In the genomic region with DNA sequence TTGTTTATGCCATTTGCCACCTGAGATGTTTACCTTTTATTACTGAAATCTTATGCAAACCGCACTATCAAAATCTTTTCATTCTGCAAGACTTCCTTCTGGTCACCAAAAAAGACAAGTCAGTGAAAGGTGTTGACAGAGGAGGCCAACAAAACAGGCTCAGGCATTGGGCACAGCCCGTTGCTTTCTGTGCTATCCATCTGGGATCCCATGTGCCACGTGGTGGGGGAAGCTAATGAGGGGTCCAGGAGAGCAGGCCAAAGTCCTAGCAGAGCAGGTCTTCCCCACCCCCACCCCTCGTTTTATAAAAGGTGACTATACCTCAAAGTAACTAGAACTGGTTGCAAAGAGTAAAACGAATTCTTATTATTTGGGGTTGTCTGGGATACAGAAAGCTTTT, we compare ENCODE assay signal across 12 cellular contexts. TPM values are rescaled to one million over a fixed set of nuclear protein-coding genes. Genes with fewer than 3 reads are reported as not detected.
DNase-seq lines count a peak whose midpoint lies in the region; ATAC-seq and TF ChIP-seq lines count a peak whose summit lies in the region.
"Had no signal": no experiment of that assay in that cellular context is flagged by ENCODE, and none has a peak within 500 bp of the region (broad histone marks: within the 10 kb centered on the region; RNA-seq: fewer than 3 reads in every experiment).

No MANE protein-coding gene starts in this region.

- in situ Hi-C loops in Panc1 (cut with HindIII; ENCODE audit: low pct_unique_long_range_greater_than_20kb, low sequenced_read_pairs), result no loop called here

- no peak for ATAC-seq in Panc1
- no peak for ATAC-seq in GM19023 (IDR thresholded peaks at IDR 0.05; ENCODE audit: unreplicated experiment)

- DNase-seq in DMS 273 (lab: John Stamatoyannopoulos, UW; ENCODE audit: unreplicated experiment), result peak; percentile 58
- DNase-seq in DMS 273 treated with DMSO at 0.1 percent for 48 hours (lab: John Stamatoyannopoulos, UW), result no peak
- DNase-seq in Panc1 (ENCODE audit: low read depth, low spot score), result no peak
- DNase-seq in epithelial cell of esophagus (ENCODE audit: low read depth), result no peak
- no peak for DNase-seq in sigmoid colon
- no peak for DNase-seq in AG08396 (ENCODE audit: low spot score)
- no peak for DNase-seq in NCI-H82 treated with DMSO at 0.1 percent for 48 hours (lab: John Stamatoyannopoulos, UW; ENCODE audit: unreplicated experiment)
- DNase-seq: 8988T; esophagus squamous epithelium; NCI-H1092; stimulated activated CD4-positive, alpha-beta T cell treated with anti-CD3 and anti-CD28 coated beads, Interleukin-2, amount 100 ng/mL, for 48 hours had no signal

- no peak for TF ChIP-seq EP300 in sigmoid colon (IDR thresholded peaks at IDR 0.05)

- H3K27ac ChIP-seq in Panc1 (ENCODE audit: low read length) (no peak overlapping the region; the same call in 1 of the 2 replicates), sigmoid colon (peak overlapping the region in 3 of 4 donors; percentile 57 to 78 (median 67))

- no peak for TF ChIP-seq POLR2A in sigmoid colon (IDR thresholded peaks at IDR 0.05)

- 60 to 69% methylated on average over 5 of the region's 5 CpGs for WGBS in sigmoid colon, 2 donors

- BruUV-seq in Panc1 (replicated peaks; lab: Mats Ljungman, UMichigan), result no TSS peak

- H3K4me1 ChIP-seq in Panc1 (ENCODE audit: control insufficient read depth, insufficient read depth, low read length) (peaks cover 2% of the 10 kb centered on the region; the same call in 1 of the 2 replicates), sigmoid colon (peaks cover 0 to 18% (median 13%) of the 10 kb centered on the region in 4 donors)

- CTCF ChIA-PET in Panc1 (lab: Charles Lee), result no interaction called here

- H3K27me3 ChIP-seq in Panc1 (ENCODE audit: control insufficient read depth, insufficient read depth, low read length) (no peaks in the 10 kb centered on the region), sigmoid colon (no peaks in the 10 kb centered on the region)

- no peaks in the 10 kb centered on the region for H3K36me3 ChIP-seq in Panc1 (ENCODE audit: control insufficient read depth, insufficient read depth, low read length)
- no peaks in the 10 kb centered on the region for H3K36me3 ChIP-seq in sigmoid colon
- H3K36me3 ChIP-seq: esophagus squamous epithelium had no signal

- H3K4me3 ChIP-seq in Panc1 (ENCODE audit: low read depth in 2 of 2, low read length in 2 of 2) (peak overlapping the region; percentile 55 to 76; a peak in 3 of 4 replicates), epithelial cell of esophagus (ENCODE audit: low read length) (peak overlapping the region; percentile 59), sigmoid colon (peak overlapping the region in 2 of 4 donors; percentile 59 to 60)

- TF ChIP-seq CTCF in Panc1 (IDR thresholded peaks at IDR 0.05) (no peak), epithelial cell of esophagus (IDR thresholded peaks at IDR 0.05; ENCODE audit: insufficient read depth, low read depth, low read length, missing control alignments) (no peak), sigmoid colon (IDR thresholded peaks at IDR 0.05) (no peak)

- POLR2A ChIA-PET in Panc1 (lab: Charles Lee), result interaction anchor here (0.6 kb wide), 1 partner anchor 22 kb away, joined by 7 read pairs; no protein-coding TSS in a partner anchor

- intact Hi-C loops in Panc1 (cut with micrococcal nuclease; ENCODE audit: unreplicated experiment), result no loop called here
- intact Hi-C loops in sigmoid colon (cut with DNase I), result no loop called here

- H3K9me3 ChIP-seq in Panc1 (ENCODE audit: control insufficient read depth, insufficient read depth, low read depth, low read length), result peaks cover 3% of the 10 kb centered on the region; the same call in 1 of the 2 replicates
- no peaks in the 10 kb centered on the region for H3K9me3 ChIP-seq in sigmoid colon
- H3K9me3 ChIP-seq: esophagus squamous epithelium had no signal

RNA-seq across cellular contexts. Expression of a gene that starts 1.2 kb away (rescaled TPM):
- total RNA-seq in Panc1 (2021; ENCODE audit: unreplicated experiment) (2.2 TPM), sigmoid colon (10 to 100 TPM in 1 of 4 donors, 1 to 10 TPM in 3; 3.1 to 13.0 (median 6.6) TPM)
- 2.1 TPM for polyA plus RNA-seq in Panc1 (2012; ENCODE audit: insufficient read length)
- polyA plus RNA-seq in sigmoid colon, result 1 to 10 TPM in 1 of 3 donors, under 1 TPM in 2; 0.23 to 1.3 (median 0.60) TPM

RNA-seq across cellular contexts. Expression of a gene that starts 24.5 kb away (rescaled TPM):
- 44.7 TPM for total RNA-seq in Panc1 (2021; ENCODE audit: unreplicated experiment)
- polyA plus RNA-seq in Panc1 (2012; ENCODE audit: insufficient read length), result 16.0 TPM
- 10 to 100 TPM; 43.3 to 64.3 (median 59.7) TPM for total RNA-seq in sigmoid colon
- polyA plus RNA-seq in sigmoid colon, result 10 to 100 TPM in 2 of 3 donors, 1 to 10 TPM in 1; 9.6 to 15.3 (median 10.2) TPM
